In genomic region chr4:46836584-46836983, GRCh38 we compare ENCODE assay signal across 7 cellular contexts.
"Had no signal": no experiment of that assay in that cellular context is flagged by ENCODE, and none has a peak within 500 bp of the region (broad histone marks: within the 10 kb centered on the region; RNA-seq: fewer than 3 reads in every experiment).

No MANE protein-coding gene starts in this region.

- FAIRE-seq: G401.6, GM12878, GM12892, GM18507, GM19239 had no signal

- DNase-seq: GDM1, GF-D8 had no signal

- H3K4me3 ChIP-seq: GM12878 had no signal

- ATAC-seq: GM12878 had no signal
